In genomic region chr20:36645998-36646397, GRCh38 we compare ENCODE assay signal across 8 cellular contexts. TPM values are rescaled to one million over a fixed set of nuclear protein-coding genes. Genes with fewer than 3 reads are reported as not detected.
DNase-seq lines count a peak whose midpoint lies in the region; TF ChIP-seq lines count a peak whose summit lies in the region.

A gene with protein sequence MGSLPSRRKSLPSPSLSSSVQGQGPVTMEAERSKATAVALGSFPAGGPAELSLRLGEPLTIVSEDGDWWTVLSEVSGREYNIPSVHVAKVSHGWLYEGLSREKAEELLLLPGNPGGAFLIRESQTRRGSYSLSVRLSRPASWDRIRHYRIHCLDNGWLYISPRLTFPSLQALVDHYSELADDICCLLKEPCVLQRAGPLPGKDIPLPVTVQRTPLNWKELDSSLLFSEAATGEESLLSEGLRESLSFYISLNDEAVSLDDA (minus strand): TSS chr20:36646196. CDS start chr20:36641335, 4,861 bp downstream.

- H2AFZ ChIP-seq in mesenchymal stem cell (ENCODE audit: low read depth, low read length): no peak within 1 kb of the TSS

- no peak within 1 kb of the TSS for H3K23ac ChIP-seq in mesendoderm (ENCODE audit: low read length)
- no peak within 1 kb of the TSS for H3K23ac ChIP-seq in mesenchymal stem cell (ENCODE audit: low read length in 2 of 2)

- H2BK15ac ChIP-seq in mesendoderm (replicated peaks; ENCODE audit: low read depth) (no peak within 1 kb of the TSS), mesenchymal stem cell (ENCODE audit: low read depth, poor library complexity, severe bottlenecking) (no peak within 1 kb of the TSS)

- H2BK12ac ChIP-seq in mesenchymal stem cell (ENCODE audit: low read length in 2 of 2): no peak within 1 kb of the TSS

- H3K9ac ChIP-seq in mesendoderm (ENCODE audit: low read length): no peak within 1 kb of the TSS
- no peak within 1 kb of the TSS for H3K9ac ChIP-seq in mesenchymal stem cell (ENCODE audit: low read length)

- no peaks in the 10 kb centered on the region for H3K79me2 ChIP-seq in mesendoderm (ENCODE audit: control insufficient read depth, insufficient read depth, low read length)

- intact Hi-C loops in stomach (cut with DNase I; ENCODE audit: low total_unique reads) (no loop called here), ascending aorta (cut with DNase I) (no loop called here)

- H3K4me2 ChIP-seq in mesendoderm (ENCODE audit: low read length) (no peak within 1 kb of the TSS), mesenchymal stem cell (ENCODE audit: low read length, poor library complexity, severe bottlenecking) (no peak within 1 kb of the TSS)

- no peak for TF ChIP-seq POLR2A in stomach (IDR thresholded peaks at IDR 0.05)

- no peak within 1 kb of the TSS for H2BK5ac ChIP-seq in mesendoderm (ENCODE audit: low read length)
- H2BK5ac ChIP-seq in mesenchymal stem cell (ENCODE audit: low read depth, low read length, poor library complexity, severe bottlenecking): no peak within 1 kb of the TSS

- H2AK5ac ChIP-seq in mesendoderm (ENCODE audit: low read length): no peak within 1 kb of the TSS
- no peak within 1 kb of the TSS for H2AK5ac ChIP-seq in mesenchymal stem cell (ENCODE audit: low read length, severe bottlenecking)

- no peak within 1 kb of the TSS for H2BK120ac ChIP-seq in mesendoderm (ENCODE audit: low read depth, low read length)
- H2BK120ac ChIP-seq in mesenchymal stem cell (ENCODE audit: low read depth, low read length): no peak within 1 kb of the TSS

- H3K79me1 ChIP-seq in mesendoderm (ENCODE audit: low read length) (no peaks in the 10 kb centered on the region), mesenchymal stem cell (replicated peaks; ENCODE audit: low read length, poor library complexity, severe bottlenecking) (no peaks in the 10 kb centered on the region)

- H3K4me1 ChIP-seq in stomach (peaks cover 0 to 9% (median 0%) of the 10 kb centered on the region in 4 donors), mesendoderm (ENCODE audit: control insufficient read depth, low read depth, low read length) (no peaks in the 10 kb centered on the region), mesenchymal stem cell (ENCODE audit: control insufficient read depth, insufficient read depth, low read depth, low read length) (peaks cover 9% of the 10 kb centered on the region), ascending aorta (no peaks in the 10 kb centered on the region)

- TF ChIP-seq CTCF in stomach (IDR thresholded peaks at IDR 0.05) (no peak), ascending aorta (IDR thresholded peaks at IDR 0.05) (no peak)

- peak; percentile 84 for DNase-seq in NOMO-1 treated with DMSO at 0.1 percent for 48 hours (lab: John Stamatoyannopoulos, UW; ENCODE audit: unreplicated experiment)
- peak; percentile 69 for DNase-seq in activated CD8-positive, alpha-beta memory T cell treated with anti-CD3 and anti-CD28 coated beads, Interleukin-2, amount 50 U/mL, for 4 hours
- peak; percentile 23 for DNase-seq in mucosa of gallbladder (ENCODE audit: low spot score)
- peak; percentile 43 for DNase-seq in stomach
- DNase-seq in mesendoderm: no peak
- DNase-seq in mesenchymal stem cell: no peak
- no peak for DNase-seq in NCI-H2196 treated with DMSO at 0.1 percent for 48 hours (lab: John Stamatoyannopoulos, UW; ENCODE audit: unreplicated experiment)
- DNase-seq in ascending aorta (ENCODE audit: low spot score in 2 of 2): no peak

- no peak within 1 kb of the TSS for H4K91ac ChIP-seq in mesenchymal stem cell (ENCODE audit: low read length)

- no peak for TF ChIP-seq EP300 in stomach (IDR thresholded peaks at IDR 0.05)

- no peak within 1 kb of the TSS for H3K14ac ChIP-seq in mesenchymal stem cell (ENCODE audit: low read length in 2 of 2)

- no peaks in the 10 kb centered on the region for H3K9me3 ChIP-seq in stomach
- no peaks in the 10 kb centered on the region for H3K9me3 ChIP-seq in mesenchymal stem cell (ENCODE audit: control insufficient read depth, low read length)
- no peaks in the 10 kb centered on the region for H3K9me3 ChIP-seq in ascending aorta

- 36 to 71% (median 60%) methylated on average over 8 to 9 of the region's 9 CpGs for WGBS in stomach, 5 donors
- WGBS in mesendoderm (ENCODE audit: extremely low coverage, insufficient coverage, low lambda C conversion rate): no CpG with 5 or more reads among the region's 9 CpGs
- 87% methylated on average over 9 of the region's 9 CpGs for WGBS in mesenchymal stem cell

- no peak within 1 kb of the TSS for H3K4ac ChIP-seq in mesendoderm (ENCODE audit: low read depth, low read length)
- H3K4ac ChIP-seq in mesenchymal stem cell (ENCODE audit: low read depth in 1 of 2, low read length in 2 of 2): no peak within 1 kb of the TSS

- H4K8ac ChIP-seq in mesendoderm (ENCODE audit: low read depth, low read length): no peak within 1 kb of the TSS
- no peak within 1 kb of the TSS for H4K8ac ChIP-seq in mesenchymal stem cell (ENCODE audit: low read length)

- peak within 1 kb of the TSS; percentile 3 to 59 (median 38) for H3K27ac ChIP-seq in stomach
- no peak within 1 kb of the TSS for H3K27ac ChIP-seq in mesendoderm (ENCODE audit: low read depth, low read length)
- H3K27ac ChIP-seq in mesenchymal stem cell (ENCODE audit: low read length, poor library complexity, severe bottlenecking): no peak within 1 kb of the TSS
- H3K27ac ChIP-seq in ascending aorta: no peak within 1 kb of the TSS

- H3K4me3 ChIP-seq in stomach: peak within 1 kb of the TSS; percentile 16 to 28 (median 19)
- no peak within 1 kb of the TSS for H3K4me3 ChIP-seq in mesendoderm (ENCODE audit: low read length)
- no peak within 1 kb of the TSS for H3K4me3 ChIP-seq in mesenchymal stem cell (ENCODE audit: insufficient read depth in 1 of 2, low read depth in 1 of 2, low read length in 2 of 2)
- peak within 1 kb of the TSS in 1 of 2 donors; percentile 17 for H3K4me3 ChIP-seq in ascending aorta

- H3K27me3 ChIP-seq in stomach (no peaks in the 10 kb centered on the region), mesendoderm (ENCODE audit: insufficient read depth, low read length, poor library complexity) (no peaks in the 10 kb centered on the region), mesenchymal stem cell (ENCODE audit: control insufficient read depth in 1 of 2, insufficient read depth in 1 of 2, low read length in 2 of 2) (no peaks in the 10 kb centered on the region), ascending aorta (no peaks in the 10 kb centered on the region)

- H3K36me3 ChIP-seq in stomach (peaks cover 0 to 3% (median under 1%) of the 10 kb centered on the region in 4 donors), mesendoderm (ENCODE audit: control insufficient read depth, insufficient read depth, low read length) (no peaks in the 10 kb centered on the region), mesenchymal stem cell (ENCODE audit: control insufficient read depth in 1 of 2, insufficient read depth in 2 of 2, low read depth in 1 of 2, low read length in 2 of 2) (no peaks in the 10 kb centered on the region), ascending aorta (peaks cover 0 to under 1% of the 10 kb centered on the region in 2 donors)

- H4K5ac ChIP-seq in mesendoderm (ENCODE audit: low read length): no peak within 1 kb of the TSS

- no peak within 1 kb of the TSS for H3K56ac ChIP-seq in mesendoderm (ENCODE audit: low read length)

- H3K18ac ChIP-seq in mesendoderm (ENCODE audit: low read length) (no peak within 1 kb of the TSS), mesenchymal stem cell (ENCODE audit: low read depth in 1 of 2, low read length in 2 of 2) (no peak within 1 kb of the TSS)

RNA-seq across cellular contexts. Expression of the gene that starts here (rescaled TPM):
- total RNA-seq in mucosa of gallbladder (2.0 TPM), stomach (1 to 10 TPM in 3 of 5 donors, not detected in 2; 1.3 to 8.7 (median 1.3) TPM), ascending aorta (not detected)
- polyA plus RNA-seq in stomach: 1 to 10 TPM in 1 of 3 donors, under 1 TPM in 2; 0.25 to 2.7 (median 0.56) TPM
- 0.10 TPM for polyA plus RNA-seq in mesendoderm (2013, experiment 1 of 2)
- polyA plus RNA-seq in mesendoderm (2013, experiment 2 of 2): 0.07 TPM
- polyA plus RNA-seq in mesenchymal stem cell (2013, experiment 1 of 2): not detected
- polyA plus RNA-seq in mesenchymal stem cell (2013, experiment 2 of 2): not detected

Comparison
In these comparisons a context has a peak if more than half of its experiments do, and no peak if none do; other contexts are left out.
1. DNase-seq: peak in NOMO-1 treated with DMSO at 0.1 percent for 48 hours (single experiment), activated CD8-positive, alpha-beta memory T cell treated with anti-CD3 and anti-CD28 coated beads, Interleukin-2, amount 50 U/mL, for 4 hours (single experiment), mucosa of gallbladder (single experiment) and stomach (single experiment); none in mesendoderm (single experiment), mesenchymal stem cell (single experiment), NCI-H2196 treated with DMSO at 0.1 percent for 48 hours (single experiment) and ascending aorta (0 of 2).
2. H3K27ac ChIP-seq: peak in stomach (5 of 5); none in mesendoderm (single experiment), mesenchymal stem cell (single experiment) and ascending aorta (0 of 2).
3. H3K4me3 ChIP-seq: peak in stomach (4 of 4); none in mesendoderm (single experiment) and mesenchymal stem cell (0 of 2).